In the genomic region with DNA sequence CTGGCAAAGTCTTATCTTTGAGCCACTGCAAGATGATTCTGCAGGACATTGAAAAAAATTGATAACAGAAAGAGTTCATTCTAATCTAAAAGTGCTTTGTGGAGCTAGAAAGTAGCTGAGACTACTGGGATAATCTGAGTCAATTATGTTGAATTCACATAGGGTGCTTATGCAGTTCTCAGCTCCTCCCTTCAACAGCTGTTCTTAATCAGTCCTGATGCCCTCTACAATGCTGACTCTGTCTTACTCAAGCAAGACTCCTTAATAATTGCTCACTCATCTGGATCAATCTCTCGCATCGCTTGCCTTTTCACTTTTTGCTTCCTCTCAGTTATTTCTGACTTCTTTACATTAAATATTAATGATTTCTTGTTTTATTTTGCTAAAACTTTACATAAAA, we compare ENCODE assay signal across 13 cellular contexts.
"Had no signal": no experiment of that assay in that cellular context is flagged by ENCODE, and none has a peak within 500 bp of the region (broad histone marks: within the 10 kb centered on the region; RNA-seq: fewer than 3 reads in every experiment).

No MANE protein-coding gene starts in this region.

- H3K36me3 Mint-ChIP-seq: stimulated activated memory B cell treated with anti-CD40 and anti-IgM and Interleukin-4, amounts not matched to agents 10 μg/mL and 1 μg/mL and 100 μg/mL, for 72 hours had no signal

- H3K27ac ChIP-seq: cardiac muscle cell, right lobe of liver, spleen, tibial nerve had no signal

- H3K4me1 ChIP-seq: right lobe of liver, spleen, tibial nerve had no signal

- DNase-seq: activated B cell treated with CpG ODN at 0.5 μM for 24 hours; activated CD4-positive, alpha-beta T cell treated with anti-CD3 and anti-CD28 coated beads, Interleukin-2, amount 10 ng/mL, durations not matched to agents 24 days and 14 days; activated naive CD4-positive, alpha-beta T cell treated with anti-CD3 and anti-CD28 coated beads for 36 hours; kidney; nucleus accumbens; right lobe of liver; spleen; stimulated activated CD4-positive, alpha-beta T cell treated with anti-CD3 and anti-CD28 coated beads, Interleukin-1b, Interleukin-23, amount 100 ng/mL, for 48 hours had no signal

- ATAC-seq: right lobe of liver; stimulated activated memory B cell treated with anti-CD40 and anti-IgM and Interleukin-4, amounts not matched to agents 10 μg/mL and 1 μg/mL and 100 μg/mL, for 72 hours had no signal

- H3K27ac Mint-ChIP-seq: activated B cell treated with CpG ODN at 0.5 μM for 24 hours; activated CD4-positive, alpha-beta T cell treated with anti-CD3 and anti-CD28 coated beads, Interleukin-2, amount 10 ng/mL, durations not matched to agents 24 days and 14 days; activated naive CD4-positive, alpha-beta T cell treated with anti-CD3 and anti-CD28 coated beads for 36 hours; progenitor cell of endocrine pancreas; stimulated activated memory B cell treated with anti-CD40 and anti-IgM and Interleukin-4, amounts not matched to agents 10 μg/mL and 1 μg/mL and 100 μg/mL, for 72 hours had no signal

- H3K4me1 Mint-ChIP-seq: activated B cell treated with CpG ODN at 0.5 μM for 24 hours; activated CD4-positive, alpha-beta T cell treated with anti-CD3 and anti-CD28 coated beads, Interleukin-2, amount 10 ng/mL, durations not matched to agents 24 days and 14 days; stimulated activated memory B cell treated with anti-CD40 and anti-IgM and Interleukin-4, amounts not matched to agents 10 μg/mL and 1 μg/mL and 100 μg/mL, for 72 hours had no signal

- H3K4me3 ChIP-seq: cardiac muscle cell, right lobe of liver, spleen, tibial nerve had no signal

- H3K9me3 ChIP-seq: tibial nerve had no signal

- H3K27me3 Mint-ChIP-seq: activated B cell treated with CpG ODN at 0.5 μM for 24 hours; activated CD4-positive, alpha-beta T cell treated with anti-CD3 and anti-CD28 coated beads, Interleukin-2, amount 10 ng/mL, durations not matched to agents 24 days and 14 days; progenitor cell of endocrine pancreas; stimulated activated memory B cell treated with anti-CD40 and anti-IgM and Interleukin-4, amounts not matched to agents 10 μg/mL and 1 μg/mL and 100 μg/mL, for 72 hours had no signal

- H3K4me3 Mint-ChIP-seq: activated B cell treated with CpG ODN at 0.5 μM for 24 hours; activated CD4-positive, alpha-beta T cell treated with anti-CD3 and anti-CD28 coated beads, Interleukin-2, amount 10 ng/mL, durations not matched to agents 24 days and 14 days; activated naive CD4-positive, alpha-beta T cell treated with anti-CD3 and anti-CD28 coated beads for 36 hours; stimulated activated memory B cell treated with anti-CD40 and anti-IgM and Interleukin-4, amounts not matched to agents 10 μg/mL and 1 μg/mL and 100 μg/mL, for 72 hours had no signal

- H3K27me3 ChIP-seq: cardiac muscle cell, right lobe of liver, spleen, tibial nerve had no signal

- FAIRE-seq: endothelial cell of umbilical vein, kidney had no signal

- H3K36me3 ChIP-seq: cardiac muscle cell, right lobe of liver, spleen, tibial nerve had no signal
